ENCODE assay signal across 8 cellular contexts in genomic region chr12:80025638-80026037, GRCh38.
"Had no signal": no experiment of that assay in that cellular context is flagged by ENCODE, and none has a peak within 500 bp of the region (broad histone marks: within the 10 kb centered on the region; RNA-seq: fewer than 3 reads in every experiment).

No MANE protein-coding gene starts in this region.

- DNase-seq: IMR-90, KBM-7, KG1 had no signal

- H3K4me3 ChIP-seq: K562 had no signal

- H3K27ac ChIP-seq: HL-60, KMS-11 had no signal

- ATAC-seq: HepG2, K562 had no signal

- H3K4me3 Mint-ChIP-seq: IgD-negative memory B cell had no signal

- H3K27ac Mint-ChIP-seq: IgD-negative memory B cell had no signal
